11 cellular contexts compared by ENCODE assay signal in the genomic region with DNA sequence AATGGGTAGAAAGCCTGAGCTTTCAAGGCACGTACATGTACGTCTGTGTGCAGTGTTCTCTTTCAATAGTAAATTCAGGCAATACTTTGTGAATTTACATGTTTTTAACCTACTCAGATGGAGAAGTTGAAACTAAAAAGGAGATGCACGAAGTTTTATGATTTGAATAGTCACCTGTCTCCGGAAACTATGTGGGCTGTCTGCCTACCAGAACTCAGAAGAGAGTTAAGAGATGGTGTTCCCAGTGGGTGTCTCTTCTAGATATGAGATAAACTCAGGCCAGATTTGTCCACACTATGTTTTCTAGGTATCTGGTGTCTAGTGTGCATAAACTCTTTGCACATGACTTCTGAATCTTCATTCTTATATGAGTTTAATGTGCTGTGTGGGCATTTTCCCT.
A peak's percentile ranks its signal among the peaks of the same experiment; 100 is the strongest.
DNase-seq lines count a peak whose midpoint lies in the region; ATAC-seq and TF ChIP-seq lines count a peak whose summit lies in the region.
"Had no signal": no experiment of that assay in that cellular context is flagged by ENCODE, and none has a peak within 500 bp of the region (broad histone marks: within the 10 kb centered on the region; RNA-seq: fewer than 3 reads in every experiment).

No MANE protein-coding gene starts in this region.

- CTCF ChIA-PET in A673 (lab: Charles Lee): no interaction called here

- POLR2A ChIA-PET in A673 (lab: Charles Lee; ENCODE audit: low non-redundant PET): no interaction called here

- H2AFZ ChIP-seq in hepatocyte: no peak overlapping the region

- H3K27me3 ChIP-seq in hepatocyte: no peaks in the 10 kb centered on the region
- no peaks in the 10 kb centered on the region for H3K27me3 ChIP-seq in A673 (replicated peaks; ENCODE audit: insufficient read depth, low read depth, low read length, poor library complexity)
- H3K27me3 ChIP-seq: dorsolateral prefrontal cortex had no signal

- TF ChIP-seq CTCF in hepatocyte (IDR thresholded peaks at IDR 0.05; ENCODE audit: poor library complexity) (no peak), A673 (conservative IDR thresholded peaks at IDR 0.05; ENCODE audit: low read depth, low read length) (no peak)

- H3K4me1 ChIP-seq in hepatocyte (ENCODE audit: insufficient read depth) (peaks cover 4% of the 10 kb centered on the region), A673 (ENCODE audit: insufficient read depth, low read length, poor library complexity, severe bottlenecking) (no peaks in the 10 kb centered on the region)

- peak overlapping the region; percentile 19 for H3K27ac ChIP-seq in hepatocyte
- no peak overlapping the region for H3K27ac ChIP-seq in A673 (ENCODE audit: low read depth, low read length, poor library complexity, severe bottlenecking)
- H3K27ac ChIP-seq: dorsolateral prefrontal cortex, left ventricle myocardium inferior had no signal

- peak; percentile 88 for ATAC-seq in GM18907 (IDR thresholded peaks at IDR 0.05; ENCODE audit: unreplicated experiment)
- ATAC-seq in GM21737 (IDR thresholded peaks at IDR 0.05; ENCODE audit: unreplicated experiment): peak; percentile 79
- peak; percentile 67 for ATAC-seq in HG03558 (IDR thresholded peaks at IDR 0.05; ENCODE audit: extremely low read depth, unreplicated experiment)

- H3K9me3 ChIP-seq in hepatocyte (ENCODE audit: low read depth) (no peaks in the 10 kb centered on the region), A673 (ENCODE audit: low read depth, low read length, poor library complexity, severe bottlenecking) (no peaks in the 10 kb centered on the region)
- H3K9me3 ChIP-seq: left ventricle myocardium inferior had no signal

- no TSS peak for BruUV-seq in A673 (replicated peaks; lab: Mats Ljungman, UMichigan)

- no peaks in the 10 kb centered on the region for H3K9me2 ChIP-seq in hepatocyte (replicated peaks; ENCODE audit: insufficient read depth)

- H4K20me1 ChIP-seq in hepatocyte (ENCODE audit: insufficient read depth, poor library complexity, severe bottlenecking): no peaks in the 10 kb centered on the region

- intact Hi-C loops in A673 (cut with micrococcal nuclease; ENCODE audit: unreplicated experiment): no loop called here

- no peaks in the 10 kb centered on the region for H3K36me3 ChIP-seq in hepatocyte (replicated peaks; ENCODE audit: insufficient read depth, low read depth)
- no peaks in the 10 kb centered on the region for H3K36me3 ChIP-seq in A673 (ENCODE audit: insufficient read depth, low read length, poor library complexity, severe bottlenecking)

- H3K79me2 ChIP-seq in hepatocyte: peaks cover 5% of the 10 kb centered on the region

- peak overlapping the region; percentile 62 for H3K4me2 ChIP-seq in hepatocyte

- H3K4me3 ChIP-seq in hepatocyte (no peak overlapping the region), A673 (ENCODE audit: low read depth, low read length, poor library complexity, severe bottlenecking) (no peak overlapping the region)
- H3K4me3 ChIP-seq: dorsolateral prefrontal cortex, left ventricle myocardium inferior had no signal

- DNase-seq in hepatocyte (ENCODE audit: low spot score): no peak
- DNase-seq in NCI-H69 (lab: John Stamatoyannopoulos, UW): no peak
- DNase-seq in A673 (ENCODE audit: low spot score): no peak
- no peak for DNase-seq in HuH-7.5 (ENCODE audit: low spot score)
- DNase-seq in mesenteric fat pad (ENCODE audit: low spot score): no peak
- DNase-seq: dorsolateral prefrontal cortex, left ventricle myocardium inferior, NCI-H1048 had no signal

- 83% methylated on average over 4 of the region's 4 CpGs for WGBS in hepatocyte (ENCODE audit: low lambda C conversion rate, missing lambda C conversion rate)
